8 cellular contexts compared by ENCODE assay signal in the genomic region with DNA sequence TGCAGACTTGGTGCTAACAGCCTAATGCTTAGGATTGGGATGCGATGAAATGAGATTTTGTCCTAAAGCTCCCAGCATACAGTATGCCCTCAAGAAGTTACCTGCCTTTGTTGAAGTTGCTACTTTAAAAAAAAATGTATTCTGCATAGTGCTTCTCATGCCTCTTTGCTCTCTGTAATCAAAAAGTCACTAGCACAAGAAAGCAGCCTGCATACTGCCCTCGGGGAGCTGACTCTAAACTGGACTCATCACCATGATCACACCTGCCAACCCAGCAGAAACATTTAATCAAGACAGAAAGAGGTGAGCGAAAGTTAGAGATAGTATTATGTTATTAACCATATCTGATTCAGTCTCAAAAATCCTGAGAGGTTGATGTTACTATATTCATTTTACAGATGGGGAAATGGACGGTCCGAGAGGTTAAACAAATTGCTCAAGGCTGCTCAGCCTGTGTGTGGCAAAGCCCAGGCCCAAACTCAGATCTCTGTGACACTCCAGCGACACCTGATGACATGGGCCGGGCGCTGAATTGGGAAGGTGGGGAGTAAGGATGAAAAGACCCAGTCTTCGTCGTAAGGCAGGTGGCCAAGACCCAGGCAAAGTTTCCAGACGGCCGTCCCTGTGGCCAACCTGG. TPM values are rescaled to one million over a fixed set of nuclear protein-coding genes. Genes with fewer than 3 reads are reported as not detected.
DNase-seq lines count a peak whose midpoint lies in the region; ATAC-seq and TF ChIP-seq lines count a peak whose summit lies in the region.

No MANE protein-coding gene starts in this region.

- peak overlapping the region; percentile 87 for H3K4me2 ChIP-seq in HCT116 (ENCODE audit: low read length)

- DNase-seq in GM10266 (ENCODE audit: extremely low spot score) (no peak), HCT116 (ENCODE audit: low read depth, low spot score) (no peak), glomerular visceral epithelial cell (ENCODE audit: extremely low spot score) (no peak), H4 (ENCODE audit: low spot score) (no peak), NOMO-1 treated with dmso at 0.1 percent for 144 hours (lab: John Stamatoyannopoulos, UW; ENCODE audit: unreplicated experiment) (no peak), NCI-H526 (lab: John Stamatoyannopoulos, UW) (no peak)
- no peak for DNase-seq in activated naive CD8-positive, alpha-beta T cell treated with anti-CD3 and anti-CD28 coated beads, Interleukin-2, amount 10 ng/mL, durations not matched to agents 7 days and 5 days
- DNase-seq in naive thymus-derived CD4-positive, alpha-beta T cell: peak in 1 of 9 donors; percentile 9

- TF ChIP-seq CTCF in GM10266 (IDR thresholded peaks at IDR 0.05; ENCODE audit: control insufficient read depth, insufficient read depth, low read depth, missing control alignments): peak; percentile 34
- no peak for TF ChIP-seq CTCF in HCT116 (IDR thresholded peaks at IDR 0.05 in 2 of 3, conservative IDR thresholded peaks at IDR 0.05 in 1 of 3; ENCODE audit: borderline replicate concordance in 1 of 3, insufficient read depth in 1 of 3, low read depth in 2 of 3, low read length in 2 of 3)

- BruUV-seq in HCT116 (replicated peaks; lab: Mats Ljungman, UMichigan): no TSS peak

- peaks cover 16% of the 10 kb centered on the region for H3K36me3 Mint-ChIP-seq in activated naive CD8-positive, alpha-beta T cell treated with anti-CD3 and anti-CD28 coated beads, Interleukin-2, amount 10 ng/mL, durations not matched to agents 7 days and 5 days
- peaks cover 0 to 7% (median 0%) of the 10 kb centered on the region in 5 donors for H3K36me3 Mint-ChIP-seq in naive thymus-derived CD4-positive, alpha-beta T cell

- TF ChIP-seq POLR2A in HCT116 (IDR thresholded peaks at IDR 0.05; ENCODE audit: borderline replicate concordance, extremely low read depth, insufficient read depth, insufficient read length): no peak

- H3K4me3 Mint-ChIP-seq in activated naive CD8-positive, alpha-beta T cell treated with anti-CD3 and anti-CD28 coated beads, Interleukin-2, amount 10 ng/mL, durations not matched to agents 7 days and 5 days: peak overlapping the region; percentile 81
- peak overlapping the region; percentile 79 to 90 (median 85) for H3K4me3 Mint-ChIP-seq in naive thymus-derived CD4-positive, alpha-beta T cell

- peak overlapping the region; percentile 49 for H3K9ac ChIP-seq in HCT116 (ENCODE audit: low read length)

- intact Hi-C loops in HCT116 (cut with micrococcal nuclease): loop anchor here (1.0 kb wide), 1 partner anchor 297 kb away; no protein-coding TSS in a partner anchor
- intact Hi-C loops in naive thymus-derived CD4-positive, alpha-beta T cell (cut with micrococcal nuclease): loop anchor here (1.0 to 2.0 kb wide), 7 partner anchors 22 to 413 kb away; a partner anchor contains a TSS

- RAD21 ChIA-PET in HCT116 (lab: Charles Lee; ENCODE audit: low non-redundant PET in 1 of 2, low total read pairs in 2 of 2, uncharacterized antibody in 2 of 2, unreplicated experiment in 2 of 2): interaction anchor here in 1 of 2 experiments (1.1 kb wide), 1 partner anchor 222 kb away, joined by 5 read pairs; no protein-coding TSS in a partner anchor

- H3K27ac ChIP-seq in HCT116 (ENCODE audit: low read depth, low read length): no peak overlapping the region
- H3K27ac ChIP-seq in naive thymus-derived CD4-positive, alpha-beta T cell (ENCODE audit: low read depth, low read length): no peak overlapping the region

- H3K9me2 ChIP-seq in HCT116 (ENCODE audit: insufficient read depth): no peaks in the 10 kb centered on the region

- CTCF ChIA-PET in HCT116 (lab: Charles Lee): interaction anchor here (1.1 to 1.4 kb wide), 4 partner anchors 31 to 51 kb away, joined by 3 to 6 read pairs (median 4); no protein-coding TSS in a partner anchor
- CTCF ChIA-PET in naive thymus-derived CD4-positive, alpha-beta T cell (lab: Charles Lee): interaction anchor here (0.6 to 1.3 kb wide), 7 partner anchors 34 to 96 kb away, joined by 3 to 4 read pairs (median 4); no protein-coding TSS in a partner anchor

- H3K4me1 Mint-ChIP-seq in activated naive CD8-positive, alpha-beta T cell treated with anti-CD3 and anti-CD28 coated beads, Interleukin-2, amount 10 ng/mL, durations not matched to agents 7 days and 5 days: peaks cover 35% of the 10 kb centered on the region
- peaks cover 28 to 53% (median 46%) of the 10 kb centered on the region in 7 donors for H3K4me1 Mint-ChIP-seq in naive thymus-derived CD4-positive, alpha-beta T cell

- no peaks in the 10 kb centered on the region for H3K79me2 ChIP-seq in HCT116 (ENCODE audit: insufficient read depth, low read length)

- H2AFZ ChIP-seq in HCT116 (ENCODE audit: low read depth, low read length, poor library complexity, severe bottlenecking): peak overlapping the region; percentile 36

- no peaks in the 10 kb centered on the region for H3K9me3 Mint-ChIP-seq in activated naive CD8-positive, alpha-beta T cell treated with anti-CD3 and anti-CD28 coated beads, Interleukin-2, amount 10 ng/mL, durations not matched to agents 7 days and 5 days
- H3K9me3 Mint-ChIP-seq in naive thymus-derived CD4-positive, alpha-beta T cell: no peaks in the 10 kb centered on the region

- peaks cover 2% of the 10 kb centered on the region for H3K27me3 Mint-ChIP-seq in activated naive CD8-positive, alpha-beta T cell treated with anti-CD3 and anti-CD28 coated beads, Interleukin-2, amount 10 ng/mL, durations not matched to agents 7 days and 5 days
- peaks cover 0 to 31% (median 5%) of the 10 kb centered on the region in 5 donors for H3K27me3 Mint-ChIP-seq in naive thymus-derived CD4-positive, alpha-beta T cell

- no peaks in the 10 kb centered on the region for H3K36me3 ChIP-seq in HCT116 (ENCODE audit: control insufficient read depth in 1 of 2, insufficient read depth in 2 of 2, low read length in 2 of 2)
- no peaks in the 10 kb centered on the region for H3K36me3 ChIP-seq in naive thymus-derived CD4-positive, alpha-beta T cell (ENCODE audit: control insufficient read depth in 2 of 3, insufficient read depth in 3 of 3, low read length in 3 of 3)

- H3K27ac Mint-ChIP-seq in activated naive CD8-positive, alpha-beta T cell treated with anti-CD3 and anti-CD28 coated beads, Interleukin-2, amount 10 ng/mL, durations not matched to agents 7 days and 5 days: peak overlapping the region; percentile 67
- H3K27ac Mint-ChIP-seq in naive thymus-derived CD4-positive, alpha-beta T cell: peak overlapping the region in 7 of 9 donors; percentile 7 to 76 (median 68)

- peaks cover 16% of the 10 kb centered on the region; the same call in 1 of the 2 replicates for H3K27me3 ChIP-seq in HCT116 (ENCODE audit: insufficient read depth, low read length)
- no peaks in the 10 kb centered on the region for H3K27me3 ChIP-seq in naive thymus-derived CD4-positive, alpha-beta T cell (ENCODE audit: control insufficient read depth in 2 of 2, insufficient read depth in 2 of 2, low read length in 2 of 2)

- H3K4me3 ChIP-seq in HCT116 (replicated peaks in 1 of 2; ENCODE audit: low read depth in 1 of 2, low read length in 2 of 2): peak overlapping the region; percentile 47 to 58
- H3K4me3 ChIP-seq in naive thymus-derived CD4-positive, alpha-beta T cell (ENCODE audit: low read length): peak overlapping the region; percentile 56

- H3K4me1 ChIP-seq in HCT116 (ENCODE audit: control insufficient read depth in 1 of 2, insufficient read depth in 2 of 2, low read length in 2 of 2): peaks cover 9 to 25% of the 10 kb centered on the region in 2 experiments
- H3K4me1 ChIP-seq in naive thymus-derived CD4-positive, alpha-beta T cell (ENCODE audit: control insufficient read depth in 2 of 2, insufficient read depth in 2 of 2, low read length in 2 of 2): peaks cover 9 to 20% of the 10 kb centered on the region in 2 donors

- TF ChIP-seq RAD21 in HCT116 (IDR thresholded peaks at IDR 0.05; ENCODE audit: low read depth): no peak

- ATAC-seq in HCT116: no peak
- peak; percentile 2 for ATAC-seq in activated naive CD8-positive, alpha-beta T cell treated with anti-CD3 and anti-CD28 coated beads, Interleukin-2, amount 10 ng/mL, durations not matched to agents 7 days and 5 days (ENCODE audit: low read depth)
- no peak for ATAC-seq in naive thymus-derived CD4-positive, alpha-beta T cell

- no peaks in the 10 kb centered on the region for H4K20me1 ChIP-seq in HCT116 (ENCODE audit: insufficient read depth)

- no peaks in the 10 kb centered on the region for H3K9me3 ChIP-seq in HCT116 (ENCODE audit: control insufficient read depth in 1 of 2, insufficient read depth in 1 of 2, low read depth in 1 of 2, low read length in 2 of 2)
- no peaks in the 10 kb centered on the region for H3K9me3 ChIP-seq in naive thymus-derived CD4-positive, alpha-beta T cell (ENCODE audit: control insufficient read depth in 2 of 3, low read length in 3 of 3)

- POLR2A ChIA-PET in HCT116 (lab: Charles Lee): interaction anchor here (1.3 kb wide), 1 partner anchor 90 kb away, joined by 5 read pairs; a partner anchor contains a TSS
- POLR2A ChIA-PET in activated naive CD8-positive, alpha-beta T cell treated with anti-CD3 and anti-CD28 coated beads, Interleukin-2, amount 10 ng/mL, durations not matched to agents 7 days and 5 days (lab: Charles Lee): interaction anchor here (1.1 to 1.3 kb wide), 2 partner anchors 9 to 45 kb away, joined by 3 to 4 read pairs; no protein-coding TSS in a partner anchor
- POLR2A ChIA-PET in naive thymus-derived CD4-positive, alpha-beta T cell (lab: Charles Lee): interaction anchor here (0.9 to 1.5 kb wide), 4 partner anchors 16 to 93 kb away, joined by 3 to 5 read pairs (median 3); a partner anchor contains a TSS

TF ChIP-seq in HCT116, 20 proteins besides CTCF, POLR2A, EP300 and RAD21 (continues in another document):
- no peak for TF ChIP-seq FOSL1 (IDR thresholded peaks at IDR 0.05; ENCODE audit: low read depth)
- no peak for TF ChIP-seq ELF1 (IDR thresholded peaks at IDR 0.05; ENCODE audit: borderline replicate concordance, low read depth)
- TF ChIP-seq JUND (IDR thresholded peaks at IDR 0.05): no peak
- no peak for TF ChIP-seq CBX3 (IDR thresholded peaks at IDR 0.05; ENCODE audit: low read depth)

RNA-seq across cellular contexts. Expression of a gene that starts 1.1 kb away (rescaled TPM):
- 4.8 TPM for total RNA-seq in HCT116 (2021; ENCODE audit: unreplicated experiment)
- 3.1 and 4.0 TPM in 2 replicates for polyA plus RNA-seq in HCT116 (2012)
- total RNA-seq in activated naive CD8-positive, alpha-beta T cell treated with anti-CD3 and anti-CD28 coated beads, Interleukin-2, amount 10 ng/mL, durations not matched to agents 7 days and 5 days: 10 to 100 TPM in 1 of 2 experiments, 1 to 10 TPM in 1; 9.8 to 13.2 TPM
- 10 to 100 TPM in 1 of 5 experiments, 1 to 10 TPM in 3, under 1 TPM in 1; 0.27 to 40.2 (median 1.2) TPM for total RNA-seq in naive thymus-derived CD4-positive, alpha-beta T cell
- under 1 TPM; 0.69 to 0.98 TPM for polyA plus RNA-seq in naive thymus-derived CD4-positive, alpha-beta T cell
- 3.8 and 6.5 TPM in 2 replicates for total RNA-seq in H4 (2014; rRNA removed; shearing (Covaris generic))
